13 cellular contexts compared by ENCODE assay signal in genomic region chr5:119347996-119348395, GRCh38. TPM values are rescaled to one million over a fixed set of nuclear protein-coding genes. Genes with fewer than 3 reads are reported as not detected.
DNase-seq lines count a peak whose midpoint lies in the region; ATAC-seq, FAIRE-seq and TF ChIP-seq lines count a peak whose summit lies in the region.
"Had no signal": no experiment of that assay in that cellular context is flagged by ENCODE, and none has a peak within 500 bp of the region (broad histone marks: within the 10 kb centered on the region; RNA-seq: fewer than 3 reads in every experiment).

No MANE protein-coding gene starts in this region.

- H3K79me2 ChIP-seq in astrocyte (ENCODE audit: insufficient read depth, low read length): no peaks in the 10 kb centered on the region

- peaks cover 92% of the 10 kb centered on the region for H3K4me1 Mint-ChIP-seq in activated CD4-positive, alpha-beta T cell treated with anti-CD3 and anti-CD28 coated beads for 36 hours
- H3K4me1 Mint-ChIP-seq in astrocyte (ENCODE audit: low read depth, unreplicated experiment): peaks cover 14% of the 10 kb centered on the region
- peaks cover 61 to 98% (median 96%) of the 10 kb centered on the region in 7 donors for H3K4me1 Mint-ChIP-seq in naive thymus-derived CD4-positive, alpha-beta T cell

- POLR2A ChIA-PET in activated CD4-positive, alpha-beta T cell treated with anti-CD3 and anti-CD28 coated beads for 36 hours (lab: Charles Lee): no interaction called here
- POLR2A ChIA-PET in naive thymus-derived CD4-positive, alpha-beta T cell (lab: Charles Lee): interaction anchor here (1.7 to 7.2 kb wide), 4 partner anchors 8 to 80 kb away, joined by 3 to 41 read pairs (median 6); partner anchors contain the start of gene TNFAIP8

- H3K9me3 Mint-ChIP-seq in activated CD4-positive, alpha-beta T cell treated with anti-CD3 and anti-CD28 coated beads for 36 hours (ENCODE audit: low read depth): no peaks in the 10 kb centered on the region
- H3K9me3 Mint-ChIP-seq in astrocyte (ENCODE audit: unreplicated experiment): no peaks in the 10 kb centered on the region
- no peaks in the 10 kb centered on the region for H3K9me3 Mint-ChIP-seq in naive thymus-derived CD4-positive, alpha-beta T cell
- H3K9me3 Mint-ChIP-seq: neural crest cell had no signal

- H4K20me1 ChIP-seq in astrocyte (ENCODE audit: insufficient read depth, low read length): no peaks in the 10 kb centered on the region

- no peak overlapping the region for H3K4me3 ChIP-seq in astrocyte (ENCODE audit: insufficient read depth, low read depth, low read length)
- no peak overlapping the region for H3K4me3 ChIP-seq in naive thymus-derived CD4-positive, alpha-beta T cell (ENCODE audit: low read length)
- H3K4me3 ChIP-seq: esophagus squamous epithelium, upper lobe of right lung had no signal

- H3K27me3 Mint-ChIP-seq in activated CD4-positive, alpha-beta T cell treated with anti-CD3 and anti-CD28 coated beads for 36 hours: no peaks in the 10 kb centered on the region
- no peaks in the 10 kb centered on the region for H3K27me3 Mint-ChIP-seq in astrocyte (ENCODE audit: low read depth, unreplicated experiment)
- no peaks in the 10 kb centered on the region for H3K27me3 Mint-ChIP-seq in naive thymus-derived CD4-positive, alpha-beta T cell

- peaks cover 14% of the 10 kb centered on the region for H3K4me1 ChIP-seq in astrocyte (ENCODE audit: insufficient read depth, low read length)
- peaks cover 73 to 80% of the 10 kb centered on the region in 2 donors for H3K4me1 ChIP-seq in naive thymus-derived CD4-positive, alpha-beta T cell (ENCODE audit: control insufficient read depth in 2 of 2, insufficient read depth in 2 of 2, low read length in 2 of 2)

- CTCF ChIA-PET in activated CD4-positive, alpha-beta T cell treated with anti-CD3 and anti-CD28 coated beads for 36 hours (lab: Charles Lee): interaction anchor here (1.7 to 3.5 kb wide), 2 partner anchors 9 to 13 kb away, joined by 4 to 16 read pairs; partner anchors contain the start of gene TNFAIP8
- CTCF ChIA-PET in naive thymus-derived CD4-positive, alpha-beta T cell (lab: Charles Lee): interaction anchor here (1.0 kb wide), 1 partner anchor 33 kb away, joined by 5 read pairs; no protein-coding TSS in a partner anchor

- no peak for DNase-seq in activated CD4-positive, alpha-beta T cell treated with anti-CD3 and anti-CD28 coated beads for 36 hours
- DNase-seq in activated CD4-positive, alpha-beta T cell treated with anti-CD3 and anti-CD28 coated beads, Interleukin-2, amount 50 U/mL, for 4 hours: no peak
- DNase-seq in astrocyte (ENCODE audit: low read depth): peak; percentile 48
- DNase-seq in naive thymus-derived CD4-positive, alpha-beta T cell: no peak
- no peak for DNase-seq in hypothalamus (lab: John Stamatoyannopoulos, UW)
- DNase-seq in left lobe of liver (ENCODE audit: low spot score): no peak
- DNase-seq: activated T-cell treated with anti-CD3 and anti-CD28 coated beads, Interleukin-2, amount 50 U/mL, for 1 hour; esophagus squamous epithelium; upper lobe of right lung had no signal

- H3K9me3 ChIP-seq in KOPT-K1 (ENCODE audit: insufficient read depth, low read length, poor library complexity, severe bottlenecking): no peaks in the 10 kb centered on the region
- H3K9me3 ChIP-seq in astrocyte (ENCODE audit: insufficient read depth, low read depth, low read length): no peaks in the 10 kb centered on the region
- no peaks in the 10 kb centered on the region for H3K9me3 ChIP-seq in naive thymus-derived CD4-positive, alpha-beta T cell (ENCODE audit: control insufficient read depth in 2 of 3, low read length in 3 of 3)
- H3K9me3 ChIP-seq: esophagus squamous epithelium, upper lobe of right lung had no signal

- H3K27ac ChIP-seq in KOPT-K1 (ENCODE audit: low read depth, low read length, poor library complexity, severe bottlenecking) (peak overlapping the region; percentile 11), astrocyte (ENCODE audit: low read depth, low read length) (no peak overlapping the region)
- H3K27ac ChIP-seq in naive thymus-derived CD4-positive, alpha-beta T cell (ENCODE audit: low read depth, low read length): no peak overlapping the region
- H3K27ac ChIP-seq: esophagus squamous epithelium, upper lobe of right lung had no signal

- no peak overlapping the region for H2AFZ ChIP-seq in astrocyte (ENCODE audit: low read depth, low read length)

- TF ChIP-seq CTCF in astrocyte (IDR thresholded peaks at IDR 0.05; ENCODE audit: insufficient read depth, low read depth, low read length): no peak

- intact Hi-C loops in activated CD4-positive, alpha-beta T cell treated with anti-CD3 and anti-CD28 coated beads for 36 hours (cut with DNase I, micrococcal nuclease): loop anchor here in 1 of 2 experiments (1.0 kb wide), 1 partner anchor 7 kb away; no protein-coding TSS in a partner anchor
- intact Hi-C loops in naive thymus-derived CD4-positive, alpha-beta T cell (cut with micrococcal nuclease): no loop called here

- H3K4me3 Mint-ChIP-seq in activated CD4-positive, alpha-beta T cell treated with anti-CD3 and anti-CD28 coated beads for 36 hours: no peak overlapping the region
- no peak overlapping the region for H3K4me3 Mint-ChIP-seq in astrocyte (ENCODE audit: unreplicated experiment)
- peak overlapping the region in 6 of 10 donors; percentile 20 to 77 (median 52) for H3K4me3 Mint-ChIP-seq in naive thymus-derived CD4-positive, alpha-beta T cell
- H3K4me3 Mint-ChIP-seq: neural crest cell had no signal

- ATAC-seq in activated CD4-positive, alpha-beta T cell treated with anti-CD3 and anti-CD28 coated beads for 36 hours: no peak
- no peak for ATAC-seq in naive thymus-derived CD4-positive, alpha-beta T cell
- ATAC-seq in GM18498 (IDR thresholded peaks at IDR 0.05; ENCODE audit: unreplicated experiment) (no peak), left lobe of liver (no peak)
- ATAC-seq: upper lobe of right lung had no signal

- H3K4me2 ChIP-seq in astrocyte (ENCODE audit: low read length): no peak overlapping the region

- H3K36me3 Mint-ChIP-seq in activated CD4-positive, alpha-beta T cell treated with anti-CD3 and anti-CD28 coated beads for 36 hours (ENCODE audit: low read depth): peaks cover 58% of the 10 kb centered on the region
- H3K36me3 Mint-ChIP-seq in astrocyte (ENCODE audit: low read depth, unreplicated experiment): peaks cover 3% of the 10 kb centered on the region
- peaks cover 0 to 34% (median 20%) of the 10 kb centered on the region in 5 donors for H3K36me3 Mint-ChIP-seq in naive thymus-derived CD4-positive, alpha-beta T cell

- no peaks in the 10 kb centered on the region for H3K27me3 ChIP-seq in astrocyte (ENCODE audit: insufficient read depth, low read length)
- no peaks in the 10 kb centered on the region for H3K27me3 ChIP-seq in naive thymus-derived CD4-positive, alpha-beta T cell (ENCODE audit: control insufficient read depth in 2 of 2, insufficient read depth in 2 of 2, low read length in 2 of 2)
- H3K27me3 ChIP-seq: esophagus squamous epithelium, upper lobe of right lung had no signal

- no peak overlapping the region for H3K9ac ChIP-seq in astrocyte (ENCODE audit: low read length)

- FAIRE-seq in astrocyte (lab: Jason Lieb, UNC): no peak
- FAIRE-seq: A204.1 had no signal

- H3K36me3 ChIP-seq in KOPT-K1 (ENCODE audit: insufficient read depth, low read length) (peaks cover 19% of the 10 kb centered on the region; the same call in 1 of the 2 replicates), astrocyte (ENCODE audit: insufficient read depth, low read length) (no peaks in the 10 kb centered on the region)
- no peaks in the 10 kb centered on the region for H3K36me3 ChIP-seq in naive thymus-derived CD4-positive, alpha-beta T cell (ENCODE audit: control insufficient read depth in 2 of 3, insufficient read depth in 3 of 3, low read length in 3 of 3)
- H3K36me3 ChIP-seq: upper lobe of right lung had no signal

- H3K27ac Mint-ChIP-seq in activated CD4-positive, alpha-beta T cell treated with anti-CD3 and anti-CD28 coated beads for 36 hours: peak overlapping the region; percentile 86
- no peak overlapping the region for H3K27ac Mint-ChIP-seq in astrocyte (ENCODE audit: unreplicated experiment)
- peak overlapping the region in 8 of 9 donors; percentile 61 to 96 (median 76) for H3K27ac Mint-ChIP-seq in naive thymus-derived CD4-positive, alpha-beta T cell

RNA-seq across cellular contexts. Expression of gene TNFAIP8, which starts 7.8 kb away (rescaled TPM):
- total RNA-seq in activated CD4-positive, alpha-beta T cell treated with anti-CD3 and anti-CD28 coated beads for 36 hours: 100 to 1,000 TPM; 166 to 171 TPM
- total RNA-seq in astrocyte: 25.9 and 33.1 TPM in 2 replicates
- total RNA-seq in naive thymus-derived CD4-positive, alpha-beta T cell: 100 to 1,000 TPM; 102 to 162 (median 130) TPM
- polyA plus RNA-seq in naive thymus-derived CD4-positive, alpha-beta T cell: 100 to 1,000 TPM; 261 to 285 TPM
- total RNA-seq in left lobe of liver: 2.4 TPM

Comparison
In these comparisons a context has a peak if more than half of its experiments do, and no peak if none do; other contexts are left out.
1. H3K4me3 Mint-ChIP-seq: peak in naive thymus-derived CD4-positive, alpha-beta T cell (6 of 10); none in activated CD4-positive, alpha-beta T cell treated with anti-CD3 and anti-CD28 coated beads for 36 hours (single experiment) and astrocyte (single experiment).